In the genomic region with DNA sequence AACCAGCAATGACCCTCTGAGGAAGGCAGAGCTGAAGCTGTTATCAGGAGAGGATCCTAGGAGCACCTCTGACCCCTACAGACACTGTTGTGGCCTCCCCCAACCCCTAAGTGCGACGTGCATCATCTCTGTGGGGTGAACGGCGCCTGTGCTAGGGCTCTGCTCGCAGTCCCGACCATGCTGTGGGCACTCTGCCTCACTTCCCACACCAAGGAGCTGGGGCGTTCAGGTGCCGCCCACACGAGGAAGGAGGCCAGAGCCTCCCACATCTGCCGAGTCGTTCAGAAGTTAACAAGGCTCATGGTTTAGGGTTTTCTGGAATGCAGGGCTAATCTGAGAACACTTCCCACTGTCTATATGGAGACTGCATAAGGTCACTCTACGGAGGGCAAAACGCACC, we compare ENCODE assay signal across 1 cellular context.
TF ChIP-seq lines count a peak whose summit lies in the region.

No MANE protein-coding gene starts in this region.

TF ChIP-seq in GM23338, 12 proteins besides CTCF, POLR2A, EP300 and RAD21 (continued from another document):
- TF ChIP-seq, protein P1, sequence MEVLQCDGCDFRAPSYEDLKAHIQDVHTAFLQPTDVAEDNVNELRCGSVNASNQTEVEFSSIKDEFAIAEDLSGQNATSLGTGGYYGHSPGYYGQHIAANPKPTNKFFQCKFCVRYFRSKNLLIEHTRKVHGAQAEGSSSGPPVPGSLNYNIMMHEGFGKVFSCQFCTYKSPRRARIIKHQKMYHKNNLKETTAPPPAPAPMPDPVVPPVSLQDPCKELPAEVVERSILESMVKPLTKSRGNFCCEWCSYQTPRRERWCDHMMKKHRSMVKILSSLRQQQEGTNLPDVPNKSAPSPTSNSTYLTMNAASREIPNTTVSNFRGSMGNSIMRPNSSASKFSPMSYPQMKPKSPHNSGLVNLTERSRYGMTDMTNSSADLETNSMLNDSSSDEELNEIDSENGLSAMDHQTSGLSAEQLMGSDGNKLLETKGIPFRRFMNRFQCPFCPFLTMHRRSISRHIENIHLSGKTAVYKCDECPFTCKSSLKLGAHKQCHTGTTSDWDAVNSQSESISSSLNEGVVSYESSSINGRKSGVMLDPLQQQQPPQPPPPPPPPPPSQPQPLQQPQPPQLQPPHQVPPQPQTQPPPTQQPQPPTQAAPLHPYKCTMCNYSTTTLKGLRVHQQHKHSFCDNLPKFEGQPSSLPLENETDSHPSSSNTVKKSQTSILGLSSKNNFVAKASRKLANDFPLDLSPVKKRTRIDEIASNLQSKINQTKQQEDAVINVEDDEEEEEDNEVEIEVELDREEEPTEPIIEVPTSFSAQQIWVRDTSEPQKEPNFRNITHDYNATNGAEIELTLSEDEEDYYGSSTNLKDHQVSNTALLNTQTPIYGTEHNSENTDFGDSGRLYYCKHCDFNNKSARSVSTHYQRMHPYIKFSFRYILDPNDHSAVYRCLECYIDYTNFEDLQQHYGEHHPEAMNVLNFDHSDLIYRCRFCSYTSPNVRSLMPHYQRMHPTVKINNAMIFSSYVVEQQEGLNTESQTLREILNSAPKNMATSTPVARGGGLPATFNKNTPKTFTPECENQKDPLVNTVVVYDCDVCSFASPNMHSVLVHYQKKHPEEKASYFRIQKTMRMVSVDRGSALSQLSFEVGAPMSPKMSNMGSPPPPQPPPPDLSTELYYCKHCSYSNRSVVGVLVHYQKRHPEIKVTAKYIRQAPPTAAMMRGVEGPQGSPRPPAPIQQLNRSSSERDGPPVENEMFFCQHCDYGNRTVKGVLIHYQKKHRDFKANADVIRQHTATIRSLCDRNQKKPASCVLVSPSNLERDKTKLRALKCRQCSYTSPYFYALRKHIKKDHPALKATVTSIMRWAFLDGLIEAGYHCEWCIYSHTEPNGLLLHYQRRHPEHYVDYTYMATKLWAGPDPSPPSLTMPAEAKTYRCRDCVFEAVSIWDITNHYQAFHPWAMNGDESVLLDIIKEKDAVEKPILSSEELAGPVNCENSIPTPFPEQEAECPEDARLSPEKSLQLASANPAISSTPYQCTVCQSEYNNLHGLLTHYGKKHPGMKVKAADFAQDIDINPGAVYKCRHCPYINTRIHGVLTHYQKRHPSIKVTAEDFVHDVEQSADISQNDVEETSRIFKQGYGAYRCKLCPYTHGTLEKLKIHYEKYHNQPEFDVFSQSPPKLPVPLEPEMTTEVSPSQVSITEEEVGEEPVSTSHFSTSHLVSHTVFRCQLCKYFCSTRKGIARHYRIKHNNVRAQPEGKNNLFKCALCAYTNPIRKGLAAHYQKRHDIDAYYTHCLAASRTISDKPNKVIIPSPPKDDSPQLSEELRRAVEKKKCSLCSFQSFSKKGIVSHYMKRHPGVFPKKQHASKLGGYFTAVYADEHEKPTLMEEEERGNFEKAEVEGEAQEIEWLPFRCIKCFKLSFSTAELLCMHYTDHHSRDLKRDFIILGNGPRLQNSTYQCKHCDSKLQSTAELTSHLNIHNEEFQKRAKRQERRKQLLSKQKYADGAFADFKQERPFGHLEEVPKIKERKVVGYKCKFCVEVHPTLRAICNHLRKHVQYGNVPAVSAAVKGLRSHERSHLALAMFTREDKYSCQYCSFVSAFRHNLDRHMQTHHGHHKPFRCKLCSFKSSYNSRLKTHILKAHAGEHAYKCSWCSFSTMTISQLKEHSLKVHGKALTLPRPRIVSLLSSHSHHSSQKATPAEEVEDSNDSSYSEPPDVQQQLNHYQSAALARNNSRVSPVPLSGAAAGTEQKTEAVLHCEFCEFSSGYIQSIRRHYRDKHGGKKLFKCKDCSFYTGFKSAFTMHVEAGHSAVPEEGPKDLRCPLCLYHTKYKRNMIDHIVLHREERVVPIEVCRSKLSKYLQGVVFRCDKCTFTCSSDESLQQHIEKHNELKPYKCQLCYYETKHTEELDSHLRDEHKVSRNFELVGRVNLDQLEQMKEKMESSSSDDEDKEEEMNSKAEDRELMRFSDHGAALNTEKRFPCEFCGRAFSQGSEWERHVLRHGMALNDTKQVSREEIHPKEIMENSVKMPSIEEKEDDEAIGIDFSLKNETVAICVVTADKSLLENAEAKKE (CRISPR knock-in tag; IDR thresholded peaks at IDR 0.05), result no peak
- TF ChIP-seq, protein P2, sequence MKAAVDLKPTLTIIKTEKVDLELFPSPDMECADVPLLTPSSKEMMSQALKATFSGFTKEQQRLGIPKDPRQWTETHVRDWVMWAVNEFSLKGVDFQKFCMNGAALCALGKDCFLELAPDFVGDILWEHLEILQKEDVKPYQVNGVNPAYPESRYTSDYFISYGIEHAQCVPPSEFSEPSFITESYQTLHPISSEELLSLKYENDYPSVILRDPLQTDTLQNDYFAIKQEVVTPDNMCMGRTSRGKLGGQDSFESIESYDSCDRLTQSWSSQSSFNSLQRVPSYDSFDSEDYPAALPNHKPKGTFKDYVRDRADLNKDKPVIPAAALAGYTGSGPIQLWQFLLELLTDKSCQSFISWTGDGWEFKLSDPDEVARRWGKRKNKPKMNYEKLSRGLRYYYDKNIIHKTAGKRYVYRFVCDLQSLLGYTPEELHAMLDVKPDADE (IDR thresholded peaks at IDR 0.05), result no peak
- TF ChIP-seq NANOG (IDR thresholded peaks at IDR 0.05; ENCODE audit: borderline replicate concordance), result no peak
- TF ChIP-seq, protein P3, sequence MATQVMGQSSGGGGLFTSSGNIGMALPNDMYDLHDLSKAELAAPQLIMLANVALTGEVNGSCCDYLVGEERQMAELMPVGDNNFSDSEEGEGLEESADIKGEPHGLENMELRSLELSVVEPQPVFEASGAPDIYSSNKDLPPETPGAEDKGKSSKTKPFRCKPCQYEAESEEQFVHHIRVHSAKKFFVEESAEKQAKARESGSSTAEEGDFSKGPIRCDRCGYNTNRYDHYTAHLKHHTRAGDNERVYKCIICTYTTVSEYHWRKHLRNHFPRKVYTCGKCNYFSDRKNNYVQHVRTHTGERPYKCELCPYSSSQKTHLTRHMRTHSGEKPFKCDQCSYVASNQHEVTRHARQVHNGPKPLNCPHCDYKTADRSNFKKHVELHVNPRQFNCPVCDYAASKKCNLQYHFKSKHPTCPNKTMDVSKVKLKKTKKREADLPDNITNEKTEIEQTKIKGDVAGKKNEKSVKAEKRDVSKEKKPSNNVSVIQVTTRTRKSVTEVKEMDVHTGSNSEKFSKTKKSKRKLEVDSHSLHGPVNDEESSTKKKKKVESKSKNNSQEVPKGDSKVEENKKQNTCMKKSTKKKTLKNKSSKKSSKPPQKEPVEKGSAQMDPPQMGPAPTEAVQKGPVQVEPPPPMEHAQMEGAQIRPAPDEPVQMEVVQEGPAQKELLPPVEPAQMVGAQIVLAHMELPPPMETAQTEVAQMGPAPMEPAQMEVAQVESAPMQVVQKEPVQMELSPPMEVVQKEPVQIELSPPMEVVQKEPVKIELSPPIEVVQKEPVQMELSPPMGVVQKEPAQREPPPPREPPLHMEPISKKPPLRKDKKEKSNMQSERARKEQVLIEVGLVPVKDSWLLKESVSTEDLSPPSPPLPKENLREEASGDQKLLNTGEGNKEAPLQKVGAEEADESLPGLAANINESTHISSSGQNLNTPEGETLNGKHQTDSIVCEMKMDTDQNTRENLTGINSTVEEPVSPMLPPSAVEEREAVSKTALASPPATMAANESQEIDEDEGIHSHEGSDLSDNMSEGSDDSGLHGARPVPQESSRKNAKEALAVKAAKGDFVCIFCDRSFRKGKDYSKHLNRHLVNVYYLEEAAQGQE (IDR thresholded peaks at IDR 0.05; ENCODE audit: unreplicated experiment), result no peak
- no peak for TF ChIP-seq ZNF114 (CRISPR knock-in tag; IDR thresholded peaks at IDR 0.05)
- no peak for TF ChIP-seq ZNF331 (CRISPR knock-in tag; IDR thresholded peaks at IDR 0.05; ENCODE audit: low read depth)
